ENCODE assay signal across 8 cellular contexts in the genomic region with DNA sequence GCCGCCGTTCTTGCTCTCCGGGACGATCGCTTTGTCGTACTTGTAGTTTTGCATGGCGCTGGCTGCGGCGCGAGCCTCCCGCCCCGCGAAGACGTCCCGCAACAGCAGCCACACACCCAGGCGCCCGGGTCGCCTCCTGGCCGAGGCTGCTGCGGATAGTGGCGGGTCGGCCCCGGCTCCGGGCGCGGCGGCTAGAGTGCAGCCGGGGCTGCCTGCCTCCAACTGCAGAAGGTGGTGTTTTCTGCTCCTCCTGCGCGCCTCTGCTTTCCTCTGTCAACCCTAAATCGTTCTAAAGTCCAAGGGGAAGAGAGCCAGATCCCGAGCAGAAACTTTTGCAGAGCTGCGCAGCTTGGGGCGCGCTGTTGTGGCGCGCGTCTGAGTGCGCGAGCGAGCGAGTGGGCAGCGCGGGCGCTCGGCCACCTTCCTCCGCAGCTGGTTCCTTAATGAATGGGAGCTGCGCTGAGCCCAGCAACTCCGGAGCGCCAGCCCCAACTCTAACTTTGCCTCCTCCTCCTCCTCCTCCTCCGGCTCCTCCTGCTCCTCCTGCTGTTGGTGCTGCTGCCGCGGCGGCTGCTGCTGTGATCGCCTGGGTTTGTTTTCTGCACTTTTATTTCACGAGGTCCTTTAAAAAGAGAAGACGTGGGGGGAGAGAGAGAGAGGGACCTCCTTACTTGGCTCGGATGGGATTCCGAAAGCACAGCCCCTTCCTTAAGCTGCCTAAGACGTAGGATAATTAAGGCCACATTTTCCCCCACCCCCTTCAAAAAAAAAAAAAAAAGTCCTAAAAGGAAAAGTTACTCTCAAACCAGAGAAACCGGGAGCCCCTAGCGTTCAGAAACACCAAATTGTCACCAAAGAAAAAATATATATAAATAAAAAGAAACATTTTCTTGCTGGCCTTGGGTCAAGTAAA. TPM values are rescaled to one million over a fixed set of nuclear protein-coding genes. Genes with fewer than 3 reads are reported as not detected.
DNase-seq lines count a peak whose midpoint lies in the region; ATAC-seq, FAIRE-seq and TF ChIP-seq lines count a peak whose summit lies in the region.

Gene PLPP3, minus strand, starts transcription at position 601 of the 913 bp plus-strand sequence. Its CDS starts 547 bp downstream, at position 54.

- POLR2A ChIA-PET in IMR-90 (lab: Charles Lee; ENCODE audit: unreplicated experiment) = interaction anchor here (0.6 to 1.0 kb wide), 3 partner anchors 838 to 1468 kb away, joined by 3 to 4 read pairs (median 3); no protein-coding TSS in a partner anchor

- peak within 1 kb of the TSS; percentile 92 for H3K14ac ChIP-seq in IMR-90 (replicated peaks; ENCODE audit: low read depth, low read length)

- CTCF ChIA-PET in IMR-90 (lab: Yijun Ruan, JAX) = interaction anchor here (0.6 to 1.6 kb wide), 5 partner anchors 15 to 1101 kb away, joined by 4 to 5 read pairs (median 4); no protein-coding TSS in a partner anchor

- H3K27me3 ChIP-seq in IMR-90 (ENCODE audit: control insufficient read depth, insufficient read depth, low read length) (no peaks in the 10 kb centered on the region), RWPE2 (ENCODE audit: insufficient read depth, poor library complexity, severe bottlenecking) (no peaks in the 10 kb centered on the region), colonic mucosa (no peaks in the 10 kb centered on the region), keratinocyte (ENCODE audit: control insufficient read depth, extremely low read depth, insufficient read depth, low read length) (no peaks in the 10 kb centered on the region), skeletal muscle tissue (ENCODE audit: control insufficient read depth in 3 of 3, insufficient read depth in 3 of 3, low read length in 3 of 3) (no peaks in the 10 kb centered on the region)

- peak; percentile 90 for TF ChIP-seq POLR2A in IMR-90 (IDR thresholded peaks at IDR 0.05; ENCODE audit: low read depth, low read length)

- H3K79me1 ChIP-seq in IMR-90 (ENCODE audit: low read depth in 1 of 2, low read length in 2 of 2) = peaks cover 15 to 35% of the 10 kb centered on the region in 2 experiments

- peak; percentile 26 for FAIRE-seq in keratinocyte (lab: Jason Lieb, UNC)

- no peaks in the 10 kb centered on the region for H3K9me3 Mint-ChIP-seq in T-helper 1 cell treated with Interleukin-12 subunit alpha and Interleukin-12 subunit beta and Interleukin-4 antibody, amounts not matched to agents 30 μg/mL and 1 μg/mL, for 36 hours

- no peak within 1 kb of the TSS for H3K27ac Mint-ChIP-seq in T-helper 1 cell treated with Interleukin-12 subunit alpha and Interleukin-12 subunit beta and Interleukin-4 antibody, amounts not matched to agents 30 μg/mL and 1 μg/mL, for 36 hours

- peak within 1 kb of the TSS; percentile 52 for H3K4me2 ChIP-seq in IMR-90 (ENCODE audit: low read depth, low read length)
- H3K4me2 ChIP-seq in keratinocyte (ENCODE audit: control insufficient read depth, extremely low read depth, insufficient read depth, low read depth, low read length) = peak within 1 kb of the TSS; percentile 83

- H2AFZ ChIP-seq in IMR-90 (replicated peaks; ENCODE audit: low read length, poor library complexity) = peak within 1 kb of the TSS; percentile 80
- peak within 1 kb of the TSS; percentile 94 for H2AFZ ChIP-seq in keratinocyte (ENCODE audit: control insufficient read depth, low read length)

- peak within 1 kb of the TSS; percentile 65; the same call in 1 of the 2 replicates for H4K5ac ChIP-seq in IMR-90 (ENCODE audit: low read depth, low read length)

- dilution Hi-C loops in IMR-90 (cut with HindIII; ENCODE audit: low sequenced_read_pairs, unreplicated experiment) = loop anchor here (25.0 kb wide), 1 partner anchor 1292 kb away; no protein-coding TSS in a partner anchor
- dilution Hi-C loops in keratinocyte (cut with MboI; ENCODE audit: extremely low pct_ligation_motif_present, low sequenced_read_pairs) = no loop called here

- H3K4me1 Mint-ChIP-seq in T-helper 1 cell treated with Interleukin-12 subunit alpha and Interleukin-12 subunit beta and Interleukin-4 antibody, amounts not matched to agents 30 μg/mL and 1 μg/mL, for 36 hours (ENCODE audit: low read depth) = no peaks in the 10 kb centered on the region

- H3K9me1 ChIP-seq in IMR-90 (ENCODE audit: insufficient read depth, low read length) (no peaks in the 10 kb centered on the region), keratinocyte (ENCODE audit: control insufficient read depth, extremely low read depth, insufficient read depth, low read length) (no peaks in the 10 kb centered on the region)

- H4K20me1 ChIP-seq in IMR-90 (ENCODE audit: insufficient read depth, low read length) (peaks cover 41% of the 10 kb centered on the region), keratinocyte (ENCODE audit: control insufficient read depth, extremely low read depth, insufficient read depth, low read length) (no peaks in the 10 kb centered on the region)

- peak within 1 kb of the TSS; percentile 79 for H3K27ac ChIP-seq in IMR-90 (ENCODE audit: insufficient read depth, low read length)
- peak within 1 kb of the TSS; percentile 54 for H3K27ac ChIP-seq in RWPE2 (ENCODE audit: poor library complexity, severe bottlenecking)
- peak within 1 kb of the TSS; percentile 96 for H3K27ac ChIP-seq in colonic mucosa
- peak within 1 kb of the TSS; percentile 31 for H3K27ac ChIP-seq in keratinocyte (ENCODE audit: control insufficient read depth, insufficient read depth, low read length)
- H3K27ac ChIP-seq in skeletal muscle tissue (ENCODE audit: low read depth, low read length) = peak within 1 kb of the TSS; percentile 86

- no peaks in the 10 kb centered on the region for H3K36me3 Mint-ChIP-seq in T-helper 1 cell treated with Interleukin-12 subunit alpha and Interleukin-12 subunit beta and Interleukin-4 antibody, amounts not matched to agents 30 μg/mL and 1 μg/mL, for 36 hours (ENCODE audit: low read depth)

- H3K18ac ChIP-seq in IMR-90 (ENCODE audit: low read depth, low read length) = peak within 1 kb of the TSS; percentile 79

- TF ChIP-seq CTCF in IMR-90 (conservative IDR thresholded peaks at IDR 0.05; ENCODE audit: low read depth, low read length) = peak; percentile 61
- TF ChIP-seq CTCF in RWPE2 (IDR thresholded peaks at IDR 0.05; ENCODE audit: poor library complexity, severe bottlenecking) = peak; percentile 80
- TF ChIP-seq CTCF in colonic mucosa (IDR thresholded peaks at IDR 0.05) = peak; percentile 22
- peak; percentile 24 to 47 (median 42) for TF ChIP-seq CTCF in keratinocyte (optimal IDR thresholded peaks at IDR 0.05 in 1 of 3, IDR thresholded peaks at IDR 0.05 in 1 of 3, conservative IDR thresholded peaks at IDR 0.05 in 1 of 3; ENCODE audit: extremely low read depth in 1 of 3, insufficient read depth in 2 of 3, low read length in 3 of 3)

- H3K27me3 Mint-ChIP-seq in T-helper 1 cell treated with Interleukin-12 subunit alpha and Interleukin-12 subunit beta and Interleukin-4 antibody, amounts not matched to agents 30 μg/mL and 1 μg/mL, for 36 hours (ENCODE audit: low read depth) = peaks cover 45% of the 10 kb centered on the region

- H2BK120ac ChIP-seq in IMR-90 (ENCODE audit: low read depth, low read length) = peak within 1 kb of the TSS; percentile 64

- intact Hi-C loops in IMR-90 (cut with micrococcal nuclease) = loop anchor here (2.0 to 10.0 kb wide), 9 partner anchors 67 to 854 kb away; no protein-coding TSS in a partner anchor
- intact Hi-C loops in colonic mucosa (cut with DNase I) = loop anchor here (2.0 to 10.0 kb wide), 3 partner anchors 62 to 434 kb away; no protein-coding TSS in a partner anchor

- H3K56ac ChIP-seq in IMR-90 (ENCODE audit: extremely low read depth, insufficient read depth, low read length) = peak within 1 kb of the TSS; percentile 69

- peak; percentile 59 for TF ChIP-seq RAD21 in IMR-90 (IDR thresholded peaks at IDR 0.05; ENCODE audit: low read length)

- H4K91ac ChIP-seq in IMR-90 (ENCODE audit: insufficient read depth, low read depth, low read length) = peak within 1 kb of the TSS; percentile 35

- in situ Hi-C loops in IMR-90 (cut with MboI; ENCODE audit: low sequenced_read_pairs) = loop anchor here (10.0 kb wide), 1 partner anchor 844 kb away; no protein-coding TSS in a partner anchor

- H3K9me3 ChIP-seq in IMR-90 (ENCODE audit: control insufficient read depth, insufficient read depth, low read length) = no peaks in the 10 kb centered on the region
- no peaks in the 10 kb centered on the region for H3K9me3 ChIP-seq in RWPE2 (ENCODE audit: severe bottlenecking)
- no peaks in the 10 kb centered on the region for H3K9me3 ChIP-seq in colonic mucosa
- no peaks in the 10 kb centered on the region for H3K9me3 ChIP-seq in keratinocyte (ENCODE audit: control insufficient read depth, low read depth, low read length)
- H3K9me3 ChIP-seq in skeletal muscle tissue (ENCODE audit: control insufficient read depth in 3 of 3, low read length in 3 of 3) = no peaks in the 10 kb centered on the region

- H3K9ac ChIP-seq in IMR-90 (ENCODE audit: low read depth, low read length) = peak within 1 kb of the TSS; percentile 97
- peak within 1 kb of the TSS; percentile 81 to 92 for H3K9ac ChIP-seq in colonic mucosa (ENCODE audit: low read depth in 2 of 2, low read length in 2 of 2)
- H3K9ac ChIP-seq in keratinocyte (ENCODE audit: control insufficient read depth, extremely low read depth, insufficient read depth, low read length) = peak within 1 kb of the TSS; percentile 67
- H3K9ac ChIP-seq in skeletal muscle tissue (ENCODE audit: low read depth in 1 of 3, low read length in 3 of 3) = peak within 1 kb of the TSS; percentile 87 to 95 (median 95)

- H3K4me3 ChIP-seq in IMR-90 (ENCODE audit: insufficient read depth, low read depth, low read length) = peak within 1 kb of the TSS; percentile 81
- H3K4me3 ChIP-seq in RWPE2 (ENCODE audit: severe bottlenecking) = peak within 1 kb of the TSS; percentile 80
- peak within 1 kb of the TSS; percentile 94 for H3K4me3 ChIP-seq in colonic mucosa
- H3K4me3 ChIP-seq in keratinocyte (ENCODE audit: control insufficient read depth in 2 of 3, extremely low read depth in 1 of 3, insufficient read depth in 2 of 3, low read depth in 1 of 3, low read length in 3 of 3) = peak within 1 kb of the TSS; percentile 73 to 88 (median 80)
- H3K4me3 ChIP-seq in skeletal muscle tissue (ENCODE audit: low read length in 3 of 3) = peak within 1 kb of the TSS; percentile 92 to 97 (median 97)

- H2AK9ac ChIP-seq in IMR-90 (replicated peaks; ENCODE audit: low read depth, low read length, poor library complexity) = peak within 1 kb of the TSS; percentile 91

- H3K4me3 Mint-ChIP-seq in T-helper 1 cell treated with Interleukin-12 subunit alpha and Interleukin-12 subunit beta and Interleukin-4 antibody, amounts not matched to agents 30 μg/mL and 1 μg/mL, for 36 hours = peak within 1 kb of the TSS; percentile 73

- no peak within 1 kb of the TSS; the same call in none of the 2 replicates for H2AK5ac ChIP-seq in IMR-90 (ENCODE audit: low read depth, low read length)

- H3K36me3 ChIP-seq in IMR-90 (ENCODE audit: control insufficient read depth, insufficient read depth, low read length) (peaks cover 15% of the 10 kb centered on the region), RWPE2 (ENCODE audit: low read depth) (no peaks in the 10 kb centered on the region), colonic mucosa (no peaks in the 10 kb centered on the region), keratinocyte (ENCODE audit: control insufficient read depth in 2 of 2, extremely low read depth in 1 of 2, insufficient read depth in 2 of 2, low read length in 2 of 2) (no peaks in the 10 kb centered on the region), skeletal muscle tissue (ENCODE audit: control insufficient read depth in 3 of 3, insufficient read depth in 3 of 3, low read length in 3 of 3) (no peaks in the 10 kb centered on the region)

- H3K4me1 ChIP-seq in IMR-90 (ENCODE audit: control insufficient read depth, insufficient read depth, low read length) (peaks cover 2% of the 10 kb centered on the region), RWPE2 (ENCODE audit: insufficient read depth, poor library complexity, severe bottlenecking) (no peaks in the 10 kb centered on the region), colonic mucosa (no peaks in the 10 kb centered on the region), keratinocyte (ENCODE audit: control insufficient read depth, extremely low read depth, insufficient read depth, low read length) (no peaks in the 10 kb centered on the region), skeletal muscle tissue (ENCODE audit: control insufficient read depth in 3 of 3, insufficient read depth in 3 of 3, low read length in 3 of 3) (peaks cover 16 to 43% (median 29%) of the 10 kb centered on the region in 3 donors)

- H2BK5ac ChIP-seq in IMR-90 (ENCODE audit: low read depth, low read length, poor library complexity, severe bottlenecking) = peak within 1 kb of the TSS; percentile 55

- 1% methylated on average over 17 of the region's 62 CpGs; no CpG with 5 or more reads in 1 of the 2 experiments for WGBS in IMR-90 (ENCODE audit: extremely low coverage in 2 of 2, insufficient read length in 1 of 2), 2 experiments

- peak within 1 kb of the TSS; percentile 99; the same call in 1 of the 2 replicates for H3K23ac ChIP-seq in IMR-90 (ENCODE audit: low read depth, low read length)

- peak within 1 kb of the TSS; percentile 53 to 84 for H4K8ac ChIP-seq in IMR-90 (ENCODE audit: low read depth in 2 of 2, low read length in 2 of 2)

- H3K4ac ChIP-seq in IMR-90 (ENCODE audit: low read depth, low read length) = peak within 1 kb of the TSS; percentile 73

- TSS peak; percentile 61 for BruUV-seq in IMR-90 (replicated peaks; lab: Mats Ljungman, UMichigan)

- H2BK20ac ChIP-seq in IMR-90 (ENCODE audit: low read depth, low read length) = no peak within 1 kb of the TSS

- peak; percentile 89 for ATAC-seq in IMR-90 (ENCODE audit: low read depth)
- peak; percentile 92 for ATAC-seq in RWPE2 (ENCODE audit: low read depth)

- DNase-seq in T-helper 1 cell = no peak
- peak; percentile 94 for DNase-seq in IMR-90
- peak; percentile 83 for DNase-seq in RWPE2 (ENCODE audit: low spot score)
- peak; percentile 83 for DNase-seq in colonic mucosa
- no peak for DNase-seq in keratinocyte (ENCODE audit: low read depth, low spot score)
- DNase-seq in cerebellar nuclear complex (lab: John Stamatoyannopoulos, UW) = no peak

- no peaks in the 10 kb centered on the region for H3K79me2 ChIP-seq in keratinocyte (ENCODE audit: control insufficient read depth, insufficient read depth, low read length)

- no peak within 1 kb of the TSS; the same call in 2 of the 3 replicates for H2BK15ac ChIP-seq in IMR-90 (ENCODE audit: low read depth, low read length)

RNA-seq across cellular contexts. Expression of gene PLPP3, which starts in this region (rescaled TPM):
- total RNA-seq in IMR-90 (2012; rRNA removed) (46.4 and 56.6 TPM in 2 replicates), colonic mucosa (10 to 100 TPM; 18.6 to 33.3 TPM), skeletal muscle tissue (132 TPM)
- polyA plus RNA-seq in IMR-90 (2012; rRNA removed) (49.9 and 52.1 TPM in 2 replicates), keratinocyte (4.0 to 5.3 TPM (median 4.3 TPM) in 3 replicates)
- polyA plus RNA-seq in IMR-90 (2012; cell fraction: cytosol; rRNA removed) = 32.9 and 56.4 TPM in 2 replicates
- polyA plus RNA-seq in IMR-90 (2012; cell fraction: nucleus; rRNA removed; ENCODE audit: low replicate concordance) = 37.9 and 66.1 TPM in 2 replicates
- 1.6 TPM for polyA plus RNA-seq in keratinocyte (2011; ENCODE audit: low read depth)
- 1.7 and 2.3 TPM in 2 replicates for polyA plus RNA-seq in keratinocyte (2011; cell fraction: cytosol; rRNA removed)
- 6.1 and 6.2 TPM in 2 replicates for polyA plus RNA-seq in keratinocyte (2011; cell fraction: nucleus; rRNA removed)
- 2.6 and 3.8 TPM in 2 replicates for polyA plus RNA-seq in keratinocyte (2012; ENCODE audit: low replicate concordance)
- polyA minus RNA-seq in keratinocyte = 3.4 to 5.1 TPM (median 4.8 TPM) in 3 replicates
- polyA minus RNA-seq in keratinocyte (2011; cell fraction: cytosol; rRNA and poly(A)+ RNA removed) = 1.7 TPM
- 5.1 and 5.2 TPM in 2 replicates for polyA minus RNA-seq in keratinocyte (2011; cell fraction: nucleus; rRNA and poly(A)+ RNA removed)

Comparison
In these comparisons a context has a peak if more than half of its experiments do, and no peak if none do; other contexts are left out.
1. RNA of gene PLPP3 (polyA plus RNA-seq): 32.9 to 66.1 TPM in IMR-90; 1.6 to 6.2 TPM in keratinocyte; every median in the first group is over 4 times any median in the second.
2. DNase-seq: peak in IMR-90 (single experiment), RWPE2 (single experiment) and colonic mucosa (single experiment); none in T-helper 1 cell (0 of 5), keratinocyte (single experiment) and cerebellar nuclear complex (0 of 2).
3. H3K27ac ChIP-seq: peak in every context shown above with its lines; median percentile 96 in colonic mucosa; 86 in skeletal muscle tissue; 79 in IMR-90; 54 in RWPE2; 31 in keratinocyte.
4. CTCF ChIP-seq: peak in every context shown above with its lines; median percentile 80 in RWPE2; 61 in IMR-90; 42 in keratinocyte; 22 in colonic mucosa.
5. Peak in every context shown above with its lines, with median percentiles within 50 percentile points of each other: H3K4me3 ChIP-seq and H3K9ac ChIP-seq.